In the genomic region with DNA sequence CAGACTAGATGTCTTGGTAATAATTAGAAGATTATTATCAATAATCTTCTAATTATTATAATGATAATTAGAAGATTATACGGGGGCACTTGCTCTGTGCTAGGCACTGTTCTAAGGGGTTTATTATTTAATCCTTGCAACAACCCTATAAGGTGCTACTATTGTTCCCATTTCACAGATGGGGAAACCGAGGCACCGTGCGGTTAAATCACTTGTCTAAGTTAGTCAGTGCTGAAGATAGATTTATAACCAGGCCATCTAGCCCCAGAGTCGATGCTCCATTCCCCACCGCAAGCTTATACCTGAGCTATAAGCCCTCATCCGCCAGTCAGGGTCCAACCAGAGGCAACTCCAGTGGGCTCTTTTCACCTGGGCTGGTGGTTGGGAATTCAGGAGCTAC, we compare ENCODE assay signal across 21 cellular contexts. TPM values are rescaled to one million over a fixed set of nuclear protein-coding genes. Genes with fewer than 3 reads are reported as not detected.
DNase-seq lines count a peak whose midpoint lies in the region; ATAC-seq and TF ChIP-seq lines count a peak whose summit lies in the region.
"Had no signal": no experiment of that assay in that cellular context is flagged by ENCODE, and none has a peak within 500 bp of the region (broad histone marks: within the 10 kb centered on the region; RNA-seq: fewer than 3 reads in every experiment).

No MANE protein-coding gene starts in this region.

- H4K20me1 ChIP-seq in mammary epithelial cell (ENCODE audit: insufficient read depth, low read length) (no peaks in the 10 kb centered on the region), MM.1S (ENCODE audit: insufficient read depth, low read length) (no peaks in the 10 kb centered on the region)

- H3K4me3 ChIP-seq in mammary epithelial cell (replicated peaks in 1 of 3; ENCODE audit: insufficient read depth in 1 of 3, low read depth in 2 of 3, low read length in 3 of 3), result peak overlapping the region in 2 of 3 experiments; percentile 76 to 78
- no peak overlapping the region for H3K4me3 ChIP-seq in breast epithelium
- H3K4me3 ChIP-seq in Panc1 (ENCODE audit: low read depth in 2 of 2, low read length in 2 of 2), result peak overlapping the region in 1 of 2 experiments; percentile 72; a peak in 2 of 4 replicates
- H3K4me3 ChIP-seq in MM.1S (ENCODE audit: low read length), result no peak overlapping the region

- CTCF ChIA-PET in mammary epithelial cell (lab: Charles Lee; ENCODE audit: low non-redundant PET) (interaction anchor here (0.6 kb wide), 1 partner anchor 433 kb away, joined by 3 read pairs; no protein-coding TSS in a partner anchor), Panc1 (lab: Charles Lee) (interaction anchor here (0.6 kb wide), 1 partner anchor 124 kb away, joined by 5 read pairs; no protein-coding TSS in a partner anchor)

- H3K9ac ChIP-seq in mammary epithelial cell (ENCODE audit: insufficient read depth, low read length) (peak overlapping the region; percentile 55), MM.1S (ENCODE audit: low read length) (no peak overlapping the region)

- no peaks in the 10 kb centered on the region for H3F3A ChIP-seq in MM.1S (ENCODE audit: insufficient read depth, low read length)

- in situ Hi-C loops in mammary epithelial cell (cut with MboI; ENCODE audit: low sequenced_read_pairs in 2 of 2) (no loop called here), Panc1 (cut with HindIII; ENCODE audit: low pct_unique_long_range_greater_than_20kb, low sequenced_read_pairs) (no loop called here)

- no peak for TF ChIP-seq CTCF in mammary epithelial cell (conservative IDR thresholded peaks at IDR 0.05 in 1 of 2, IDR thresholded peaks at IDR 0.05 in 1 of 2; ENCODE audit: extremely low read depth in 1 of 2, insufficient read depth in 1 of 2, low read depth in 1 of 2, low read length in 2 of 2)
- TF ChIP-seq CTCF in breast epithelium (IDR thresholded peaks at IDR 0.05), result no peak
- TF ChIP-seq CTCF in Panc1 (IDR thresholded peaks at IDR 0.05), result no peak
- TF ChIP-seq CTCF in MM.1S (IDR thresholded peaks at IDR 0.05; ENCODE audit: low read length), result no peak

- TF ChIP-seq POLR2A in breast epithelium (IDR thresholded peaks at IDR 0.05), result no peak

- H3K27me3 ChIP-seq in mammary epithelial cell (ENCODE audit: insufficient read depth, low read length) (no peaks in the 10 kb centered on the region), breast epithelium (peaks cover 0 to 36% of the 10 kb centered on the region in 2 donors), Panc1 (ENCODE audit: control insufficient read depth, insufficient read depth, low read length) (no peaks in the 10 kb centered on the region), MM.1S (replicated peaks; ENCODE audit: insufficient read depth, low read length) (peaks cover 79% of the 10 kb centered on the region)

- dilution Hi-C loops in mammary epithelial cell (cut with HindIII; ENCODE audit: low sequenced_read_pairs), result no loop called here

- DNase-seq in mammary epithelial cell, result no peak
- no peak for DNase-seq in breast epithelium (ENCODE audit: low spot score in 2 of 2)
- no peak for DNase-seq in Panc1 (ENCODE audit: low read depth, low spot score)
- no peak for DNase-seq in epithelial cell of prostate (ENCODE audit: low read depth, low spot score)
- DNase-seq in substantia nigra (lab: John Stamatoyannopoulos, UW), result no peak
- DNase-seq in MM.1S, result no peak
- no peak for DNase-seq in activated gamma-delta T cell treated with Interleukin-2 at 50 U/mL for 16 hours
- DNase-seq in C1 segment of cervical spinal cord (lab: John Stamatoyannopoulos, UW), result no peak
- DNase-seq: Caco-2; CD8-positive, alpha-beta memory T cell; DMS 273 treated with DMSO at 0.1 percent for 48 hours; DMS79 treated with DMSO at 0.1 percent for 48 hours; EL; GOT3; H9; HFFc6; IMR-90 had no signal

- intact Hi-C loops in mammary epithelial cell (cut with micrococcal nuclease) (no loop called here), breast epithelium (cut with DNase I; ENCODE audit: low total_unique reads) (no loop called here), Panc1 (cut with micrococcal nuclease; ENCODE audit: unreplicated experiment) (no loop called here)

- H3K4me1 ChIP-seq in mammary epithelial cell (ENCODE audit: insufficient read depth, low read length) (peaks cover 40% of the 10 kb centered on the region), breast epithelium (peaks cover 0 to 5% of the 10 kb centered on the region in 2 donors), Panc1 (ENCODE audit: control insufficient read depth, insufficient read depth, low read length) (peaks cover 66% of the 10 kb centered on the region), MM.1S (ENCODE audit: low read length) (no peaks in the 10 kb centered on the region)

- H3K9me2 ChIP-seq in MM.1S (replicated peaks; ENCODE audit: insufficient read depth, low read length), result no peaks in the 10 kb centered on the region

- no peak for ATAC-seq in Panc1

- peaks cover 32% of the 10 kb centered on the region for H3K79me2 ChIP-seq in mammary epithelial cell (ENCODE audit: insufficient read depth, low read length)
- no peaks in the 10 kb centered on the region for H3K79me2 ChIP-seq in MM.1S (ENCODE audit: low read length)

- H3K36me3 ChIP-seq in mammary epithelial cell (ENCODE audit: insufficient read depth, low read length) (peaks cover 5% of the 10 kb centered on the region), breast epithelium (no peaks in the 10 kb centered on the region), Panc1 (ENCODE audit: control insufficient read depth, insufficient read depth, low read length) (no peaks in the 10 kb centered on the region), MM.1S (replicated peaks; ENCODE audit: insufficient read depth, low read length) (no peaks in the 10 kb centered on the region)

- H3K9me3 ChIP-seq in mammary epithelial cell (replicated peaks; ENCODE audit: insufficient read depth, low read length) (no peaks in the 10 kb centered on the region), breast epithelium (no peaks in the 10 kb centered on the region), Panc1 (ENCODE audit: control insufficient read depth, insufficient read depth, low read depth, low read length) (no peaks in the 10 kb centered on the region), MM.1S (replicated peaks; ENCODE audit: insufficient read depth, low read length) (no peaks in the 10 kb centered on the region)
- H3K9me3 ChIP-seq: Caco-2 had no signal

- H3K27ac ChIP-seq in mammary epithelial cell (ENCODE audit: insufficient read depth, low read depth, low read length), result peak overlapping the region; percentile 66
- no peak overlapping the region for H3K27ac ChIP-seq in breast epithelium
- peak overlapping the region; percentile 67 for H3K27ac ChIP-seq in Panc1 (ENCODE audit: low read length)
- H3K27ac ChIP-seq in epithelial cell of prostate, result peak overlapping the region; percentile 72
- peak overlapping the region; percentile 94 for H3K27ac ChIP-seq in substantia nigra (ENCODE audit: low read depth, low read length, poor library complexity, severe bottlenecking)
- H3K27ac ChIP-seq in MM.1S (ENCODE audit: low read length), result no peak overlapping the region
- H3K27ac ChIP-seq: 22Rv1, HL-60 had no signal

- no TSS peak for BruUV-seq in mammary epithelial cell (replicated peaks; lab: Mats Ljungman, UMichigan)
- BruUV-seq in Panc1 (replicated peaks; lab: Mats Ljungman, UMichigan), result no TSS peak

- WGBS in mammary epithelial cell (ENCODE audit: low coverage, missing lambda C conversion rate), result 91% methylated on average over 7 of the region's 7 CpGs

- peak overlapping the region; percentile 86 for H3K4me2 ChIP-seq in mammary epithelial cell (ENCODE audit: insufficient read depth, low read depth, low read length)
- H3K4me2 ChIP-seq in MM.1S (ENCODE audit: low read depth, low read length), result no peak overlapping the region

- no peak overlapping the region for H2AFZ ChIP-seq in mammary epithelial cell (ENCODE audit: low read depth, low read length)
- no peak overlapping the region for H2AFZ ChIP-seq in MM.1S (ENCODE audit: low read length)

- POLR2A ChIA-PET in Panc1 (lab: Charles Lee), result interaction anchor here (1.7 kb wide), 1 partner anchor 8 kb away, joined by 5 read pairs; no protein-coding TSS in a partner anchor

RNA-seq across cellular contexts. Expression of a gene that starts 2.0 kb away (rescaled TPM):
- total RNA-seq in mammary epithelial cell, result 1 to 10 TPM; 3.3 to 4.4 TPM
- 1.3 TPM for polyA plus RNA-seq in mammary epithelial cell
- not detected for polyA minus RNA-seq in mammary epithelial cell
- total RNA-seq in breast epithelium, result not detected
- total RNA-seq in Panc1 (2021; ENCODE audit: unreplicated experiment), result 10.3 TPM
- 8.1 TPM for polyA plus RNA-seq in Panc1 (2012; ENCODE audit: insufficient read length)
- total RNA-seq: A673; CD8-positive, alpha-beta memory T cell; HFFc6; IMR-90 had no signal
- polyA plus RNA-seq: BJ, IMR-90 had no signal

RNA-seq across cellular contexts. Expression of a gene that starts 43.4 kb away (rescaled TPM):
- total RNA-seq in mammary epithelial cell (10 to 100 TPM in 1 of 2 donors, 1 to 10 TPM in 1; 8.8 to 45.1 TPM), breast epithelium (10 to 100 TPM in 2 of 3 donors, 1 to 10 TPM in 1; 3.5 to 12.0 (median 10.2) TPM), Panc1 (2021; ENCODE audit: unreplicated experiment) (311 TPM)
- polyA plus RNA-seq in mammary epithelial cell, result 25.8 TPM
- 58.1 TPM for polyA minus RNA-seq in mammary epithelial cell
- 362 TPM for polyA plus RNA-seq in Panc1 (2012; ENCODE audit: insufficient read length)

RNA-seq across cellular contexts. Expression of a gene that starts 49.8 kb away (rescaled TPM):
- 1 to 10 TPM; 6.7 to 9.9 TPM for total RNA-seq in mammary epithelial cell
- 7.2 TPM for polyA plus RNA-seq in mammary epithelial cell
- polyA minus RNA-seq in mammary epithelial cell, result 38.1 TPM
- 1 to 10 TPM; 2.6 to 7.2 (median 5.1) TPM for total RNA-seq in breast epithelium
- 443 TPM for total RNA-seq in Panc1 (2021; ENCODE audit: unreplicated experiment)
- 429 TPM for polyA plus RNA-seq in Panc1 (2012; ENCODE audit: insufficient read length)

Comparison
In these comparisons a context has a peak if more than half of its experiments do, and no peak if none do; other contexts are left out.
1. H3K27ac ChIP-seq: peak in mammary epithelial cell (single experiment), Panc1 (single experiment), epithelial cell of prostate (single experiment) and substantia nigra (single experiment); none in breast epithelium (0 of 2) and MM.1S (single experiment).
2. H3K4me3 ChIP-seq: peak in mammary epithelial cell (2 of 3); none in breast epithelium (0 of 3) and MM.1S (single experiment).
3. RNA of a gene that starts 49.8 kb away (total RNA-seq): 443 TPM in Panc1 (single experiment); 6.7 to 9.9 TPM in mammary epithelial cell and 2.6 to 7.2 TPM in breast epithelium; every median in the first group is over 10 times any median in the second.